Comparison of ENCODE assay signal across 25 cellular contexts in the genomic region with DNA sequence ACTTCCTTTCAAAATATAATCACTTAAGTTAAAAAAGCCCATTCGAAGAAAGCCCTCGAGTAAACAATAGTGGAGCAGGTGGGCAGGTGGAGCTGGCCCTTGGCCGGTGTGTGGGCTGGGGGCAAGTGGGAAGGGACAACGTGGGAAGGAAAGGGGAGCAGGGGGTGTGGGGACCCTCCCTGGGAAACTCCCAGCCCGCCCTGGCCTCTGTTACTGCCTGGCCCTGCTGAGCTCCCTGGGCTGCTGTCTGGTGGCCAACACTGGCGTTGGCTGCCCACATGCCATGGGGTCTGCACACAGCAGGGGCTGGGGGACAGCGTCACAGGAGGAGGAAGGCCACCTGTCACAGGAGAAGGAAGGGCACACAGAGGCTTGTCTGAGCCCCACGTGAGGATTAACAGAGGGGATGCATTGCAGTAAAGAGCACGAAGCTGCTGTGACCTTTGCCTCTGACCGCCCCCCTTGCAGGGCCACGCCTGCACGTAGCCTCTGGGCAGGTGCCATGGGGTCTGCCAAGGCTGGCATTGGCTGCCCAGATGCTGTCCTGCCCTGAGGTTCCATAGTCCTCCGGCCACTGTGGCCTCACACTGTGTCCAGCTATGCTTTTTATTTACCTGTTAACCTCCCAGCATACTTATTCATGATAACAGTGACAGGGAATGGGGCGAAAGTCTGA. TPM values are rescaled to one million over a fixed set of nuclear protein-coding genes. Genes with fewer than 3 reads are reported as not detected.
"Had no signal": no experiment of that assay in that cellular context is flagged by ENCODE, and none has a peak within 500 bp of the region (broad histone marks: within the 10 kb centered on the region; RNA-seq: fewer than 3 reads in every experiment).

No MANE protein-coding gene starts in this region.

- ATAC-seq: activated CD4-positive, alpha-beta T cell treated with anti-CD3 and anti-CD28 coated beads for 36 hours; activated CD4-positive, CD25-positive, alpha-beta regulatory T cell treated with anti-CD3 and anti-CD28 coated beads, Interleukin-2, amount 50 U/mL, for 24 hours; activated CD8-positive, alpha-beta T cell treated with anti-CD3 and anti-CD28 coated beads, Interleukin-2, amount 10 ng/mL, durations not matched to agents 7 days and 5 days; PC-3 had no signal

- H3K9ac ChIP-seq: SK-N-SH had no signal

- H3K27ac ChIP-seq: ascending aorta, Peyer's patch, SJSA1 had no signal

- FAIRE-seq: TTC549 had no signal

- H3K9me3 ChIP-seq: ascending aorta, Peyer's patch, SJSA1, SK-N-SH had no signal

- H3K27me3 ChIP-seq: ascending aorta, Peyer's patch, SJSA1 had no signal

- H3K4me3 ChIP-seq: ascending aorta, Peyer's patch, SJSA1 had no signal

- DNase-seq: activated CD4-positive, alpha-beta T cell treated with anti-CD3 and anti-CD28 coated beads for 36 hours; activated CD4-positive, alpha-beta T cell treated with anti-CD3 and anti-CD28 coated beads, Interleukin-2, amount 10 ng/mL, durations not matched to agents 7 days and 5 days; activated CD4-positive, alpha-beta T cell treated with anti-CD3 and anti-CD28 coated beads, Interleukin-2, amount 50 U/mL, for 48 hours; activated CD8-positive, alpha-beta T cell treated with anti-CD3 and anti-CD28 coated beads, Interleukin-2, amount 10 ng/mL, durations not matched to agents 7 days and 5 days; activated gamma-delta T cell; activated naive CD4-positive, alpha-beta T cell treated with Interleukin-2 at 50 U/mL for 16 hours; activated naive CD8-positive, alpha-beta T cell treated with anti-CD3 and anti-CD28 coated beads, Interleukin-2, amount 10 ng/mL, durations not matched to agents 7 days and 5 days; activated T-cell treated with anti-CD3 and anti-CD28 coated beads, Interleukin-2, amount 50 U/mL, for 24 hours; amygdala; NCI-H1092 treated with DMSO at 0.1 percent for 48 hours; NCI-H1694; NCI-H1930; NCI-H2081 treated with DMSO at 0.1 percent for 48 hours; NCI-H226; NCI-H446 treated with DMSO at 0.1 percent for 48 hours; NK-92 treated with Interleukin-12 subunit alpha and Interleukin-12 subunit beta, amount 100 ng/mL, for 24 hours; PC-3; Peyer's patch; SHP77 treated with DMSO at 0.1 percent for 48 hours had no signal

- H3K4me2 ChIP-seq: SK-N-SH had no signal

- H3K4me1 ChIP-seq: ascending aorta, Peyer's patch, SJSA1 had no signal

- H3K36me3 ChIP-seq: ascending aorta, Peyer's patch, SJSA1 had no signal

RNA-seq across cellular contexts. Expression of gene CCDC188, which starts 36.2 kb away (rescaled TPM):
- total RNA-seq: activated CD4-positive, alpha-beta T cell treated with anti-CD3 and anti-CD28 coated beads for 36 hours; activated CD8-positive, alpha-beta T cell treated with anti-CD3 and anti-CD28 coated beads, Interleukin-2, amount 10 ng/mL, durations not matched to agents 7 days and 5 days; ascending aorta; PC-3; WTC11 had no signal
